2 cellular contexts compared by ENCODE assay signal in genomic region chr19:15018836-15019235, GRCh38. TPM values are rescaled to one million over a fixed set of nuclear protein-coding genes. Genes with fewer than 3 reads are reported as not detected.
"Had no signal": no experiment of that assay in that cellular context is flagged by ENCODE, and none has a peak within 500 bp of the region (broad histone marks: within the 10 kb centered on the region; RNA-seq: fewer than 3 reads in every experiment).

No MANE protein-coding gene starts in this region.

RNA-seq across cellular contexts. Expression of gene CASP14, which starts 30.4 kb away (rescaled TPM):
- polyA plus RNA-seq: stomach, urinary bladder had no signal

RNA-seq across cellular contexts. Expression of gene SLC1A6, which starts 39.2 kb away (rescaled TPM):
- polyA plus RNA-seq: stomach, urinary bladder had no signal
